In genomic region chr16:228917-229730, GRCh38 we compare ENCODE assay signal across 1 cellular context.
A peak's percentile ranks its signal among the peaks of the same experiment; 100 is the strongest.
TF ChIP-seq lines count a peak whose summit lies in the region.

A gene with protein sequence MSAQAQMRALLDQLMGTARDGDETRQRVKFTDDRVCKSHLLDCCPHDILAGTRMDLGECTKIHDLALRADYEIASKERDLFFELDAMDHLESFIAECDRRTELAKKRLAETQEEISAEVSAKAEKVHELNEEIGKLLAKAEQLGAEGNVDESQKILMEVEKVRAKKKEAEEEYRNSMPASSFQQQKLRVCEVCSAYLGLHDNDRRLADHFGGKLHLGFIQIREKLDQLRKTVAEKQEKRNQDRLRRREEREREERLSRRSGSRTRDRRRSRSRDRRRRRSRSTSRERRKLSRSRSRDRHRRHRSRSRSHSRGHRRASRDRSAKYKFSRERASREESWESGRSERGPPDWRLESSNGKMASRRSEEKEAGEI (minus strand): TSS chr16:229449. CDS start chr16:229339, 110 bp downstream.

TF ChIP-seq in HepG2, 621 proteins besides CTCF, POLR2A, EP300 and RAD21 (continued from another document and continues in another):
- TF ChIP-seq MNT (IDR thresholded peaks at IDR 0.05), result no peak
- TF ChIP-seq HNF4A (CRISPR knock-in tag; IDR thresholded peaks at IDR 0.05), result no peak
- TF ChIP-seq RARA (CRISPR knock-in tag; IDR thresholded peaks at IDR 0.05), result peak; percentile 61; the same call in 1 of the 2 replicates
- peak; percentile 95 for TF ChIP-seq KAT8 (CRISPR knock-in tag; IDR thresholded peaks at IDR 0.05)
- TF ChIP-seq MBD4 (IDR thresholded peaks at IDR 0.05; ENCODE audit: borderline replicate concordance, low read length), result no peak
- peak; percentile 99 for TF ChIP-seq ZNF776 (CRISPR knock-in tag; IDR thresholded peaks at IDR 0.05)
- TF ChIP-seq, protein P1, sequence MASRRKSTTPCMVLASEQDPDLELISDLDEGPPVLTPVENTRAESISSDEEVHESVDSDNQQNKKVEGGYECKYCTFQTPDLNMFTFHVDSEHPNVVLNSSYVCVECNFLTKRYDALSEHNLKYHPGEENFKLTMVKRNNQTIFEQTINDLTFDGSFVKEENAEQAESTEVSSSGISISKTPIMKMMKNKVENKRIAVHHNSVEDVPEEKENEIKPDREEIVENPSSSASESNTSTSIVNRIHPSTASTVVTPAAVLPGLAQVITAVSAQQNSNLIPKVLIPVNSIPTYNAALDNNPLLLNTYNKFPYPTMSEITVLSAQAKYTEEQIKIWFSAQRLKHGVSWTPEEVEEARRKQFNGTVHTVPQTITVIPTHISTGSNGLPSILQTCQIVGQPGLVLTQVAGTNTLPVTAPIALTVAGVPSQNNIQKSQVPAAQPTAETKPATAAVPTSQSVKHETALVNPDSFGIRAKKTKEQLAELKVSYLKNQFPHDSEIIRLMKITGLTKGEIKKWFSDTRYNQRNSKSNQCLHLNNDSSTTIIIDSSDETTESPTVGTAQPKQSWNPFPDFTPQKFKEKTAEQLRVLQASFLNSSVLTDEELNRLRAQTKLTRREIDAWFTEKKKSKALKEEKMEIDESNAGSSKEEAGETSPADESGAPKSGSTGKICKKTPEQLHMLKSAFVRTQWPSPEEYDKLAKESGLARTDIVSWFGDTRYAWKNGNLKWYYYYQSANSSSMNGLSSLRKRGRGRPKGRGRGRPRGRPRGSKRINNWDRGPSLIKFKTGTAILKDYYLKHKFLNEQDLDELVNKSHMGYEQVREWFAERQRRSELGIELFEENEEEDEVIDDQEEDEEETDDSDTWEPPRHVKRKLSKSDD (CRISPR knock-in tag; IDR thresholded peaks at IDR 0.05; ENCODE audit: low read depth), result peak; percentile 94
- TF ChIP-seq ZNF605 (CRISPR knock-in tag; IDR thresholded peaks at IDR 0.05), result no peak; the same call in 1 of the 2 replicates
- TF ChIP-seq TOE1 (CRISPR knock-in tag; IDR thresholded peaks at IDR 0.05), result peak; percentile 78; the same call in 1 of the 2 replicates
- peak; percentile 95 for TF ChIP-seq ZNF33A (CRISPR knock-in tag; IDR thresholded peaks at IDR 0.05; ENCODE audit: borderline replicate concordance)
- peak; percentile 84; the same call in 1 of the 2 replicates for TF ChIP-seq ZNF17 (CRISPR knock-in tag; IDR thresholded peaks at IDR 0.05)
- TF ChIP-seq ZNF883 (CRISPR knock-in tag; IDR thresholded peaks at IDR 0.05; ENCODE audit: not compliant biosample characterization), result peak; percentile 98
- peak; percentile 98 for TF ChIP-seq EED (CRISPR knock-in tag; IDR thresholded peaks at IDR 0.05)
- no peak for TF ChIP-seq SOX6 (IDR thresholded peaks at IDR 0.05)
- TF ChIP-seq SOX6 (CRISPR knock-in tag; IDR thresholded peaks at IDR 0.05), result peak; percentile 81
- TF ChIP-seq U2AF2 (IDR thresholded peaks at IDR 0.05; ENCODE audit: low read depth, low read length), result no peak
- TF ChIP-seq CC2D1A (CRISPR knock-in tag; IDR thresholded peaks at IDR 0.05), result no peak
- TF ChIP-seq SP5 (CRISPR knock-in tag; IDR thresholded peaks at IDR 0.05; ENCODE audit: borderline replicate concordance, low read depth), result peak; percentile 49
- TF ChIP-seq ZNF235 (CRISPR knock-in tag; IDR thresholded peaks at IDR 0.05; ENCODE audit: borderline replicate concordance), result peak; percentile 96; the same call in 1 of the 2 replicates
- no peak for TF ChIP-seq ZNF644 (CRISPR knock-in tag; IDR thresholded peaks at IDR 0.05; ENCODE audit: low read depth)
- no peak for TF ChIP-seq CEBPB (IDR thresholded peaks at IDR 0.05; ENCODE audit: borderline replicate concordance, low read depth, low read length)
- 0 out of 2 replicates have a peak, but pooled peaks have one; percentile 4 for TF ChIP-seq HINFP (CRISPR knock-in tag; IDR thresholded peaks at IDR 0.05; ENCODE audit: low read depth)
- TF ChIP-seq ZNF180 (CRISPR knock-in tag; IDR thresholded peaks at IDR 0.05; ENCODE audit: borderline replicate concordance, low read depth), result peak; percentile 43; the same call in 1 of the 2 replicates
- TF ChIP-seq SMAD9 (CRISPR knock-in tag; IDR thresholded peaks at IDR 0.05), result peak; percentile 94; the same call in 1 of the 2 replicates
- TF ChIP-seq ESRRA (CRISPR knock-in tag; IDR thresholded peaks at IDR 0.05; ENCODE audit: low read depth), result peak; percentile 79
- peak; percentile 24; the same call in 1 of the 2 replicates for TF ChIP-seq IRF1 (CRISPR knock-in tag; IDR thresholded peaks at IDR 0.05; ENCODE audit: low read depth)
- peak; percentile 91 for TF ChIP-seq ATF1 (CRISPR knock-in tag; IDR thresholded peaks at IDR 0.05)
- TF ChIP-seq ZNF253 (CRISPR knock-in tag; IDR thresholded peaks at IDR 0.05; ENCODE audit: borderline replicate concordance), result peak; percentile 95; the same call in 1 of the 2 replicates
- TF ChIP-seq PCBP2 (optimal IDR thresholded peaks at IDR 0.05; ENCODE audit: low read depth, low read length, poor library complexity, severe bottlenecking), result no peak
- no peak for TF ChIP-seq SP140L (CRISPR knock-in tag; IDR thresholded peaks at IDR 0.05; ENCODE audit: borderline replicate concordance)
- no peak for TF ChIP-seq HNRNPH1 (optimal IDR thresholded peaks at IDR 0.05; ENCODE audit: low read depth, low read length)
- no peak; the same call in 1 of the 2 replicates for TF ChIP-seq PAWR (CRISPR knock-in tag; IDR thresholded peaks at IDR 0.05; ENCODE audit: borderline replicate concordance)
- peak; percentile 90; the same call in 1 of the 2 replicates for TF ChIP-seq MZF1 (CRISPR knock-in tag; IDR thresholded peaks at IDR 0.05; ENCODE audit: borderline replicate concordance)
- TF ChIP-seq FOXK1 (CRISPR knock-in tag; IDR thresholded peaks at IDR 0.05; ENCODE audit: borderline replicate concordance, low read depth), result peak; percentile 84
- TF ChIP-seq ZNF264 (CRISPR knock-in tag; IDR thresholded peaks at IDR 0.05), result peak; percentile 82
- no peak for TF ChIP-seq TEF (CRISPR knock-in tag; IDR thresholded peaks at IDR 0.05)
- peak; percentile 59; the same call in 1 of the 2 replicates for TF ChIP-seq ZKSCAN5 (CRISPR knock-in tag; IDR thresholded peaks at IDR 0.05)
- TF ChIP-seq RBFOX2 (IDR thresholded peaks at IDR 0.05; ENCODE audit: low read depth, low read length), result peak; percentile 100
- TF ChIP-seq ZNF329 (CRISPR knock-in tag; IDR thresholded peaks at IDR 0.05; ENCODE audit: low read depth), result peak; percentile 79
- peak; percentile 85; the same call in 1 of the 2 replicates for TF ChIP-seq MAF1 (CRISPR knock-in tag; IDR thresholded peaks at IDR 0.05; ENCODE audit: borderline replicate concordance)
- TF ChIP-seq TCF7 (IDR thresholded peaks at IDR 0.05; ENCODE audit: low read depth), result no peak
- TF ChIP-seq RARG (CRISPR knock-in tag; IDR thresholded peaks at IDR 0.05; ENCODE audit: low read depth), result peak; percentile 54; the same call in 1 of the 2 replicates
- no peak for TF ChIP-seq RBAK (CRISPR knock-in tag; IDR thresholded peaks at IDR 0.05)
- peak; percentile 91 for TF ChIP-seq GMEB1 (CRISPR knock-in tag; IDR thresholded peaks at IDR 0.05; ENCODE audit: borderline replicate concordance)
- TF ChIP-seq, protein P2, sequence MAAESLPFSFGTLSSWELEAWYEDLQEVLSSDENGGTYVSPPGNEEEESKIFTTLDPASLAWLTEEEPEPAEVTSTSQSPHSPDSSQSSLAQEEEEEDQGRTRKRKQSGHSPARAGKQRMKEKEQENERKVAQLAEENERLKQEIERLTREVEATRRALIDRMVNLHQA (CRISPR knock-in tag; IDR thresholded peaks at IDR 0.05), result no peak
- peak; percentile 77 for TF ChIP-seq ETV5 (CRISPR knock-in tag; IDR thresholded peaks at IDR 0.05; ENCODE audit: borderline replicate concordance)
- TF ChIP-seq, protein P3, sequence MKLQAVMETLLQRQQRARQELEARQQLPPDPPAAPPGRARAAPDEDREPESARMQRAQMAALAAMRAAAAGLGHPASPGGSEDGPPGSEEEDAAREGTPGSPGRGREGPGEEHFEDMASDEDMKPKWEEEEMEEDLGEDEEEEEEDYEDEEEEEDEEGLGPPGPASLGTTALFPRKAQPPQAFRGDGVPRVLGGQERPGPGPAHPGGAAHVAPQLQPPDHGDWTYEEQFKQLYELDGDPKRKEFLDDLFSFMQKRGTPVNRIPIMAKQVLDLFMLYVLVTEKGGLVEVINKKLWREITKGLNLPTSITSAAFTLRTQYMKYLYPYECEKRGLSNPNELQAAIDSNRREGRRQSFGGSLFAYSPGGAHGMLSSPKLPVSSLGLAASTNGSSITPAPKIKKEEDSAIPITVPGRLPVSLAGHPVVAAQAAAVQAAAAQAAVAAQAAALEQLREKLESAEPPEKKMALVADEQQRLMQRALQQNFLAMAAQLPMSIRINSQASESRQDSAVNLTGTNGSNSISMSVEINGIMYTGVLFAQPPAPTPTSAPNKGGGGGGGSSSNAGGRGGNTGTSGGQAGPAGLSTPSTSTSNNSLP (IDR thresholded peaks at IDR 0.05; ENCODE audit: low read depth, low read length), result no peak
- TF ChIP-seq, protein P4, sequence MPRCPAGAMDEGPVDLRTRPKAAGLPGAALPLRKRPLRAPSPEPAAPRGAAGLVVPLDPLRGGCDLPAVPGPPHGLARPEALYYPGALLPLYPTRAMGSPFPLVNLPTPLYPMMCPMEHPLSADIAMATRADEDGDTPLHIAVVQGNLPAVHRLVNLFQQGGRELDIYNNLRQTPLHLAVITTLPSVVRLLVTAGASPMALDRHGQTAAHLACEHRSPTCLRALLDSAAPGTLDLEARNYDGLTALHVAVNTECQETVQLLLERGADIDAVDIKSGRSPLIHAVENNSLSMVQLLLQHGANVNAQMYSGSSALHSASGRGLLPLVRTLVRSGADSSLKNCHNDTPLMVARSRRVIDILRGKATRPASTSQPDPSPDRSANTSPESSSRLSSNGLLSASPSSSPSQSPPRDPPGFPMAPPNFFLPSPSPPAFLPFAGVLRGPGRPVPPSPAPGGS (CRISPR knock-in tag; IDR thresholded peaks at IDR 0.05), result peak; percentile 95
- no peak for TF ChIP-seq AGO1 (IDR thresholded peaks at IDR 0.05; ENCODE audit: low read depth, low read length, poor library complexity, severe bottlenecking)
- TF ChIP-seq, protein P5, sequence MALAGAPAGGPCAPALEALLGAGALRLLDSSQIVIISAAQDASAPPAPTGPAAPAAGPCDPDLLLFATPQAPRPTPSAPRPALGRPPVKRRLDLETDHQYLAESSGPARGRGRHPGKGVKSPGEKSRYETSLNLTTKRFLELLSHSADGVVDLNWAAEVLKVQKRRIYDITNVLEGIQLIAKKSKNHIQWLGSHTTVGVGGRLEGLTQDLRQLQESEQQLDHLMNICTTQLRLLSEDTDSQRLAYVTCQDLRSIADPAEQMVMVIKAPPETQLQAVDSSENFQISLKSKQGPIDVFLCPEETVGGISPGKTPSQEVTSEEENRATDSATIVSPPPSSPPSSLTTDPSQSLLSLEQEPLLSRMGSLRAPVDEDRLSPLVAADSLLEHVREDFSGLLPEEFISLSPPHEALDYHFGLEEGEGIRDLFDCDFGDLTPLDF (CRISPR knock-in tag; IDR thresholded peaks at IDR 0.05), result peak; percentile 89
- 0 out of 2 replicates have a peak, but pooled peaks have one; percentile 16 for TF ChIP-seq ZNF34 (CRISPR knock-in tag; IDR thresholded peaks at IDR 0.05; ENCODE audit: borderline replicate concordance)
- TF ChIP-seq TGIF2 (CRISPR knock-in tag; IDR thresholded peaks at IDR 0.05), result no peak
- TF ChIP-seq AKAP8 (CRISPR knock-in tag; IDR thresholded peaks at IDR 0.05), result peak; percentile 87; the same call in 1 of the 2 replicates
- TF ChIP-seq TRIM24 (CRISPR knock-in tag; IDR thresholded peaks at IDR 0.05), result no peak
- TF ChIP-seq ZC3H4 (CRISPR knock-in tag; IDR thresholded peaks at IDR 0.05; ENCODE audit: borderline replicate concordance), result no peak
- peak; percentile 97 for TF ChIP-seq KMT2B (CRISPR knock-in tag; IDR thresholded peaks at IDR 0.05)
- TF ChIP-seq NFE2L2 (IDR thresholded peaks at IDR 0.05; ENCODE audit: low read length), result no peak
